Comparison of ENCODE assay signal across 1 cellular context in genomic region chr1:36134805-36135339, GRCh38.
A peak's percentile ranks its signal among the peaks of the same experiment; 100 is the strongest.
TF ChIP-seq lines count a peak whose summit lies in the region.

No MANE protein-coding gene starts in this region.

TF ChIP-seq in K562, 482 proteins besides CTCF, POLR2A, EP300 and RAD21 (continued from another document and continues in another):
- TF ChIP-seq PKNOX1 (IDR thresholded peaks at IDR 0.05), result no peak
- TF ChIP-seq CCAR2 (IDR thresholded peaks at IDR 0.05; ENCODE audit: low read depth, low read length), result no peak
- 0 out of 2 replicates have a peak, but pooled peaks have one; percentile 21 for TF ChIP-seq SMARCE1 (IDR thresholded peaks at IDR 0.05)
- no peak for TF ChIP-seq NR2C1 (IDR thresholded peaks at IDR 0.05)
- no peak for TF ChIP-seq NR2C1 (tag; IDR thresholded peaks at IDR 0.05)
- no peak for TF ChIP-seq RBM25 (IDR thresholded peaks at IDR 0.05; ENCODE audit: low read depth, low read length, severe bottlenecking)
- no peak for TF ChIP-seq MAX (CRISPR knock-in tag; IDR thresholded peaks at IDR 0.05)
- TF ChIP-seq MAFG (tag; conservative IDR thresholded peaks at IDR 0.05), result no peak
- TF ChIP-seq ZNF77 (CRISPR knock-in tag; IDR thresholded peaks at IDR 0.05), result no peak
- TF ChIP-seq MBD2 (IDR thresholded peaks at IDR 0.05; ENCODE audit: borderline replicate concordance, low read depth), result no peak
- no peak; the same call in 1 of the 2 replicates for TF ChIP-seq JUND (IDR thresholded peaks at IDR 0.05; ENCODE audit: borderline replicate concordance, low read depth, low read length)
- TF ChIP-seq JUND (tag; IDR thresholded peaks at IDR 0.05; ENCODE audit: borderline replicate concordance, low read depth, low read length), result 0 out of 3 replicates have a peak, but pooled peaks have one; percentile 37
- no peak for TF ChIP-seq PYGO2 (tag; IDR thresholded peaks at IDR 0.05)
- TF ChIP-seq NR1H2 (CRISPR knock-in tag; IDR thresholded peaks at IDR 0.05), result no peak
- no peak for TF ChIP-seq CGGBP1 (CRISPR knock-in tag; IDR thresholded peaks at IDR 0.05)
- TF ChIP-seq SAFB2 (IDR thresholded peaks at IDR 0.05; ENCODE audit: borderline replicate concordance, low read depth, low read length, severe bottlenecking), result no peak
- no peak for TF ChIP-seq SIRT6 (IDR thresholded peaks at IDR 0.05; ENCODE audit: low read depth, low read length)
- TF ChIP-seq C11orf30 (IDR thresholded peaks at IDR 0.05; ENCODE audit: low read depth), result no peak
- no peak for TF ChIP-seq BACH1 (tag; IDR thresholded peaks at IDR 0.05)
- no peak for TF ChIP-seq ZNF274 (IDR thresholded peaks at IDR 0.05; ENCODE audit: borderline replicate concordance, low read depth, low read length)
- no peak for TF ChIP-seq ZNF609 (CRISPR knock-in tag; IDR thresholded peaks at IDR 0.05; ENCODE audit: borderline replicate concordance)
- no peak for TF ChIP-seq ELF4 (CRISPR knock-in tag; IDR thresholded peaks at IDR 0.05)
- no peak for TF ChIP-seq ILF3 (IDR thresholded peaks at IDR 0.05; ENCODE audit: borderline replicate concordance)
- 0 out of 4 replicates have a peak, but pooled peaks of 1 of the 2 experiments have one; percentile 47 for TF ChIP-seq FOXA3 (CRISPR knock-in tag; conservative IDR thresholded peaks at IDR 0.05 in 1 of 2, IDR thresholded peaks at IDR 0.05 in 1 of 2)
- no peak for TF ChIP-seq FOXJ3 (CRISPR knock-in tag; IDR thresholded peaks at IDR 0.05)
- no peak for TF ChIP-seq ZBTB33 (CRISPR knock-in tag; IDR thresholded peaks at IDR 0.05)
- TF ChIP-seq POLR2AphosphoS5 (IDR thresholded peaks at IDR 0.05; ENCODE audit: control insufficient read depth, insufficient read depth, low read depth, low read length), result no peak
- TF ChIP-seq HIVEP1 (CRISPR knock-in tag; IDR thresholded peaks at IDR 0.05), result no peak
- no peak for TF ChIP-seq ZNF224 (CRISPR knock-in tag; IDR thresholded peaks at IDR 0.05)
- TF ChIP-seq SMARCC2 (IDR thresholded peaks at IDR 0.05; ENCODE audit: low read depth), result no peak
- no peak for TF ChIP-seq ZNF707 (CRISPR knock-in tag; conservative IDR thresholded peaks at IDR 0.05)
- TF ChIP-seq ZBED1 (IDR thresholded peaks at IDR 0.05), result no peak
- no peak for TF ChIP-seq POLR2G (IDR thresholded peaks at IDR 0.05; ENCODE audit: low read depth, low read length)
- peak; percentile 13; the same call in 1 of the 2 replicates for TF ChIP-seq EHMT2 (IDR thresholded peaks at IDR 0.05)
- no peak for TF ChIP-seq TSHZ1 (CRISPR knock-in tag; IDR thresholded peaks at IDR 0.05)
- TF ChIP-seq KDM2B (CRISPR knock-in tag; IDR thresholded peaks at IDR 0.05), result no peak
- no peak for TF ChIP-seq TCF7 (IDR thresholded peaks at IDR 0.05; ENCODE audit: borderline replicate concordance)
- TF ChIP-seq L3MBTL2 (IDR thresholded peaks at IDR 0.05), result peak; percentile 22; the same call in 1 of the 2 replicates
- peak in 1 of 2 experiments; percentile 45; a peak in 1 of 4 replicates for TF ChIP-seq RCOR1 (IDR thresholded peaks at IDR 0.05; ENCODE audit: borderline replicate concordance in 1 of 2, low read depth in 2 of 2, low read length in 2 of 2)
- TF ChIP-seq IRF9 (tag; IDR thresholded peaks at IDR 0.05), result no peak
- TF ChIP-seq ZNF75A (CRISPR knock-in tag; IDR thresholded peaks at IDR 0.05), result no peak
- TF ChIP-seq CBX2 (IDR thresholded peaks at IDR 0.05; ENCODE audit: insufficient read depth, low read length, poor library complexity, severe bottlenecking), result no peak
- no peak for TF ChIP-seq ARID1B (IDR thresholded peaks at IDR 0.05)
- no peak for TF ChIP-seq GTF2A2 (tag; IDR thresholded peaks at IDR 0.05)
- no peak for TF ChIP-seq FIP1L1 (IDR thresholded peaks at IDR 0.05; ENCODE audit: low read depth, low read length, poor library complexity, severe bottlenecking)
- no peak for TF ChIP-seq NFRKB (IDR thresholded peaks at IDR 0.05; ENCODE audit: low read depth)
- TF ChIP-seq ZNF316 (IDR thresholded peaks at IDR 0.05), result no peak
- TF ChIP-seq TFAP4 (CRISPR knock-in tag; IDR thresholded peaks at IDR 0.05; ENCODE audit: borderline replicate concordance), result peak; percentile 51; the same call in 1 of the 2 replicates
- no peak for TF ChIP-seq NCOA2 (IDR thresholded peaks at IDR 0.05; ENCODE audit: partially characterized antibody in 2 of 2)
- no peak for TF ChIP-seq MAFF (IDR thresholded peaks at IDR 0.05; ENCODE audit: low read length)
- TF ChIP-seq ZNF79 (CRISPR knock-in tag; IDR thresholded peaks at IDR 0.05; ENCODE audit: low read depth), result no peak
- no peak for TF ChIP-seq ZNF551 (CRISPR knock-in tag; IDR thresholded peaks at IDR 0.05)
- no peak for TF ChIP-seq HNRNPL (IDR thresholded peaks at IDR 0.05; ENCODE audit: low read depth, low read length)
- no peak for TF ChIP-seq CAMTA2 (CRISPR knock-in tag; conservative IDR thresholded peaks at IDR 0.05)
- TF ChIP-seq ZFP91 (CRISPR knock-in tag; IDR thresholded peaks at IDR 0.05), result no peak
- TF ChIP-seq ZNF408 (CRISPR knock-in tag; IDR thresholded peaks at IDR 0.05; ENCODE audit: low read depth), result no peak
- no peak for TF ChIP-seq POU5F1 (IDR thresholded peaks at IDR 0.05; ENCODE audit: borderline replicate concordance, low read depth, low read length, partially characterized antibody)
- TF ChIP-seq BRF2 (IDR thresholded peaks at IDR 0.05; ENCODE audit: borderline replicate concordance, insufficient read depth, insufficient read length), result no peak
